In genomic region chr19:2756921-2757881, GRCh38 we compare ENCODE assay signal across 27 cellular contexts. TPM values are rescaled to one million over a fixed set of nuclear protein-coding genes. Genes with fewer than 3 reads are reported as not detected.
"Had no signal": no experiment of that assay in that cellular context is flagged by ENCODE, and none has a peak within 500 bp of the region (broad histone marks: within the 10 kb centered on the region; RNA-seq: fewer than 3 reads in every experiment).

No MANE protein-coding gene starts in this region.

- H3K4me1 Mint-ChIP-seq: activated B cell treated with CpG ODN at 0.5 μM for 24 hours, nephron progenitor cell, T-helper 17 cell had no signal

- H3K4me3 Mint-ChIP-seq: activated B cell treated with CpG ODN at 0.5 μM for 24 hours; activated CD4-positive, alpha-beta T cell treated with anti-CD3 and anti-CD28 coated beads for 36 hours; activated naive CD4-positive, alpha-beta T cell treated with anti-CD3 and anti-CD28 coated beads for 36 hours; activated naive CD8-positive, alpha-beta T cell treated with anti-CD3 and anti-CD28 coated beads, Interleukin-2, amount 10 ng/mL, durations not matched to agents 7 days and 5 days; activated T-cell treated with anti-CD3 and anti-CD28 coated beads, Interleukin-2, amount 50 U/mL, for 4 hours; nephron progenitor cell; T-helper 17 cell had no signal

- DNase-seq: activated B cell treated with CpG ODN at 0.5 μM for 24 hours; activated CD4-positive, alpha-beta T cell treated with anti-CD3 and anti-CD28 coated beads for 36 hours; activated CD4-positive, alpha-beta T cell treated with anti-CD3 and anti-CD28 coated beads, Interleukin-2, amount 50 U/mL, for 4 hours; activated CD8-positive, alpha-beta memory T cell treated with anti-CD3 and anti-CD28 coated beads, Interleukin-2, amount 50 U/mL, for 48 hours; activated naive CD4-positive, alpha-beta T cell treated with anti-CD3 and anti-CD28 coated beads for 36 hours; activated naive CD8-positive, alpha-beta T cell treated with anti-CD3 and anti-CD28 coated beads, Interleukin-2, amount 10 ng/mL, durations not matched to agents 7 days and 5 days; activated T-cell treated with anti-CD3 and anti-CD28 coated beads, Interleukin-2, amount 50 U/mL, for 4 hours; amniotic stem cell; cerebellar nuclear complex; head of caudate nucleus; lower lobe of right lung; mesendoderm; mucosa of descending colon; nephron progenitor cell; occipital lobe; posterior cingulate gyrus; small intestine; stimulated activated CD4-positive, alpha-beta T cell treated with anti-CD3 and anti-CD28 coated beads, Interleukin-15, amount 100 ng/mL, for 24 hours; stimulated activated naive CD4-positive, alpha-beta T cell; SW 1271; T-helper 17 cell; testis; trophoblast cell had no signal

- H3K27me3 ChIP-seq: gastroesophageal sphincter, testis had no signal

- H3K9me3 Mint-ChIP-seq: activated B cell treated with CpG ODN at 0.5 μM for 24 hours; activated naive CD4-positive, alpha-beta T cell treated with anti-CD3 and anti-CD28 coated beads for 36 hours; activated naive CD8-positive, alpha-beta T cell treated with anti-CD3 and anti-CD28 coated beads, Interleukin-2, amount 10 ng/mL, durations not matched to agents 7 days and 5 days; activated T-cell treated with anti-CD3 and anti-CD28 coated beads, Interleukin-2, amount 50 U/mL, for 4 hours; nephron progenitor cell had no signal

- H3K27ac Mint-ChIP-seq: activated B cell treated with CpG ODN at 0.5 μM for 24 hours; activated CD4-positive, alpha-beta T cell treated with anti-CD3 and anti-CD28 coated beads for 36 hours; activated naive CD4-positive, alpha-beta T cell treated with anti-CD3 and anti-CD28 coated beads for 36 hours; activated naive CD8-positive, alpha-beta T cell treated with anti-CD3 and anti-CD28 coated beads, Interleukin-2, amount 10 ng/mL, durations not matched to agents 7 days and 5 days; nephron progenitor cell had no signal

- ATAC-seq: activated CD4-positive, alpha-beta T cell treated with anti-CD3 and anti-CD28 coated beads for 36 hours; activated T-cell treated with anti-CD3 and anti-CD28 coated beads, Interleukin-2, amount 50 U/mL, for 4 hours; gastroesophageal sphincter; lower lobe of right lung; mucosa of descending colon; sciatic nerve; T-helper 17 cell had no signal

- H3K4me1 ChIP-seq: gastroesophageal sphincter, lower lobe of right lung, testis had no signal

- H3K9me3 ChIP-seq: gastroesophageal sphincter, lower lobe of right lung, mucosa of descending colon, testis had no signal

- H3K4me3 ChIP-seq: coronary artery, gastroesophageal sphincter, lower lobe of right lung, mucosa of descending colon, testis had no signal

- H3K27ac ChIP-seq: coronary artery, gastroesophageal sphincter, lower lobe of right lung, testis had no signal

- FAIRE-seq: keratinocyte, small intestine had no signal

RNA-seq across cellular contexts. Expression of gene DIRAS1, which starts 36.0 kb away (rescaled TPM):
- total RNA-seq: activated naive CD8-positive, alpha-beta T cell treated with anti-CD3 and anti-CD28 coated beads, Interleukin-2, amount 10 ng/mL, durations not matched to agents 7 days and 5 days had no signal
